24 cellular contexts compared by ENCODE assay signal in genomic region chr5:83417884-83418283, GRCh38. TPM values are rescaled to one million over a fixed set of nuclear protein-coding genes. Genes with fewer than 3 reads are reported as not detected.
DNase-seq lines count a peak whose midpoint lies in the region; ATAC-seq, FAIRE-seq and TF ChIP-seq lines count a peak whose summit lies in the region.
"Had no signal": no experiment of that assay in that cellular context is flagged by ENCODE, and none has a peak within 500 bp of the region (broad histone marks: within the 10 kb centered on the region; RNA-seq: fewer than 3 reads in every experiment).

No MANE protein-coding gene starts in this region.

- TF ChIP-seq RAD21 in H1 (IDR thresholded peaks at IDR 0.05 in 1 of 2, conservative IDR thresholded peaks at IDR 0.05 in 1 of 2; ENCODE audit: low read depth in 2 of 2, low read length in 2 of 2): no peak

- DNase-seq in NCI-H748 (lab: John Stamatoyannopoulos, UW; ENCODE audit: unreplicated experiment): peak; percentile 38
- no peak for DNase-seq in NCI-H748 treated with DMSO at 0.1 percent for 48 hours (lab: John Stamatoyannopoulos, UW)
- DNase-seq in PC-3: no peak
- DNase-seq in H1 (ENCODE audit: low read depth in 1 of 2, low spot score in 2 of 2): no peak
- no peak for DNase-seq in progenitor cell of endocrine pancreas (ENCODE audit: low spot score, unreplicated experiment)
- no peak for DNase-seq in osteocyte (ENCODE audit: extremely low spot score, unreplicated experiment)
- no peak for DNase-seq in NCI-H2227 treated with DMSO at 0.1 percent for 48 hours (lab: John Stamatoyannopoulos, UW)
- DNase-seq: 8988T; ACHN; AML-193; BE2C; CD4-positive, alpha-beta T cell; CD8-positive, alpha-beta memory T cell; DMS79; EL; GDM1; GOT3; H7; HCEC 1CT had no signal

- no peak overlapping the region for H3K27ac ChIP-seq in PC-3 (ENCODE audit: low read length)
- no peak overlapping the region for H3K27ac ChIP-seq in H1 (ENCODE audit: low read depth, low read length)
- H3K27ac ChIP-seq: A549; BLaER1 treated with 17β-estradiol and CSF1 and Interleukin-3, amounts not matched to agents 10 nM and 100 nM had no signal

- no peak overlapping the region for H2BK5ac ChIP-seq in H1 (ENCODE audit: low read depth, low read length)

- H2BK15ac ChIP-seq in H1 (ENCODE audit: low read length): no peak overlapping the region

- no peak overlapping the region for H4K5ac ChIP-seq in H1 (ENCODE audit: insufficient read length, low read depth, low read length)

- H3K79me2 ChIP-seq in PC-3 (ENCODE audit: low read length) (no peaks in the 10 kb centered on the region), H1 (ENCODE audit: control insufficient read depth in 1 of 2, insufficient read depth in 2 of 2, low read length in 2 of 2) (no peaks in the 10 kb centered on the region)

- H2BK20ac ChIP-seq in H1 (ENCODE audit: low read length): 0 out of 2 replicates have a peak overlapping the region, but pooled peaks have one; percentile 15

- H3K36me3 ChIP-seq in PC-3 (ENCODE audit: low read depth, low read length) (no peaks in the 10 kb centered on the region), H1 (ENCODE audit: control insufficient read depth in 2 of 4, insufficient read depth in 4 of 4, low read length in 3 of 4) (no peaks in the 10 kb centered on the region)
- H3K36me3 ChIP-seq: BE2C; BLaER1 treated with 17β-estradiol and CSF1 and Interleukin-3, amounts not matched to agents 10 nM and 100 nM had no signal

- no peak overlapping the region for H3K14ac ChIP-seq in H1 (ENCODE audit: insufficient read length)

- no peak overlapping the region for H3K23ac ChIP-seq in H1 (ENCODE audit: insufficient read length)

- no peak for FAIRE-seq in H1 (lab: Jason Lieb, UNC)
- FAIRE-seq: A549, GM12878 had no signal

- H3K4me1 ChIP-seq in PC-3 (ENCODE audit: insufficient read depth, low read length) (peaks cover 11% of the 10 kb centered on the region; the same call in 1 of the 2 replicates), H1 (replicated peaks in 1 of 4; ENCODE audit: control insufficient read depth in 3 of 4, insufficient read depth in 4 of 4, low read length in 3 of 4) (peaks cover 0 to 6% (median 0%) of the 10 kb centered on the region in 4 experiments; a peak in 2 of 7 replicates)
- H3K4me1 ChIP-seq: A549, BE2C had no signal

- peak overlapping the region; percentile 90 for H3K27ac Mint-ChIP-seq in progenitor cell of endocrine pancreas
- H3K27ac Mint-ChIP-seq in osteocyte (ENCODE audit: unreplicated experiment): no peak overlapping the region
- H3K27ac Mint-ChIP-seq: CD14-positive monocyte; CD4-positive, alpha-beta T cell; CD8-positive, alpha-beta memory T cell had no signal

- H4K91ac ChIP-seq in H1 (replicated peaks; ENCODE audit: insufficient read length, low read length): no peak overlapping the region

- H3K4me2 ChIP-seq in PC-3 (ENCODE audit: low read length) (peak overlapping the region; percentile 90), H1 (ENCODE audit: insufficient read depth in 1 of 2, low read depth in 2 of 2, low read length in 2 of 2) (no peak overlapping the region)
- H3K4me2 ChIP-seq: A549; BLaER1 treated with 17β-estradiol and CSF1 and Interleukin-3, amounts not matched to agents 10 nM and 100 nM had no signal

- no peak for TF ChIP-seq EP300 in H1 (IDR thresholded peaks at IDR 0.05; ENCODE audit: borderline replicate concordance in 1 of 2, low read depth in 2 of 2, low read length in 2 of 2)

- CTCF ChIA-PET in PC-3 (lab: Charles Lee) (no interaction called here), H1 (lab: Charles Lee; ENCODE audit: partially characterized antibody) (interaction anchor here (3.3 kb wide), 1 partner anchor 12 kb away, joined by 16 read pairs; no protein-coding TSS in a partner anchor)

- H3K56ac ChIP-seq in H1 (replicated peaks; ENCODE audit: insufficient read length, low read depth, low read length): no peak overlapping the region

- no peak overlapping the region for H3K4ac ChIP-seq in H1 (replicated peaks; ENCODE audit: insufficient read length, low read depth, low read length)

- H3K4me1 Mint-ChIP-seq in progenitor cell of endocrine pancreas (ENCODE audit: low read depth): peaks cover 15% of the 10 kb centered on the region
- peaks cover 5% of the 10 kb centered on the region for H3K4me1 Mint-ChIP-seq in osteocyte (ENCODE audit: unreplicated experiment)
- H3K4me1 Mint-ChIP-seq: CD8-positive, alpha-beta memory T cell had no signal

- H3K9ac ChIP-seq in PC-3 (ENCODE audit: low read length): no peak overlapping the region
- no peak overlapping the region for H3K9ac ChIP-seq in H1 (replicated peaks in 1 of 4; ENCODE audit: extremely low read depth in 1 of 4, low read depth in 3 of 4, low read length in 3 of 4)
- H3K9ac ChIP-seq: BLaER1 treated with 17β-estradiol and CSF1 and Interleukin-3, amounts not matched to agents 10 nM and 100 nM had no signal

- H2AFZ ChIP-seq in PC-3 (ENCODE audit: low read length): peak overlapping the region; percentile 92
- no peak overlapping the region for H2AFZ ChIP-seq in H1 (ENCODE audit: low read length)

- H3K9me3 ChIP-seq in PC-3 (ENCODE audit: low read length): no peaks in the 10 kb centered on the region
- peaks cover 0 to 3% of the 10 kb centered on the region in 2 experiments; a peak in 2 of 4 replicates for H3K9me3 ChIP-seq in H1 (ENCODE audit: insufficient read depth in 2 of 2, low read depth in 1 of 2, low read length in 1 of 2)
- H3K9me3 ChIP-seq: A549, BE2C had no signal

- no peaks in the 10 kb centered on the region for H3F3A ChIP-seq in PC-3 (ENCODE audit: low read length, unreplicated experiment)

- TF ChIP-seq POLR2A in H1 (IDR thresholded peaks at IDR 0.05; ENCODE audit: control extremely low read depth in 1 of 2, low read depth in 2 of 2, low read length in 2 of 2): no peak

- H3K27me3 ChIP-seq in PC-3 (ENCODE audit: low read length) (no peaks in the 10 kb centered on the region), H1 (replicated peaks in 1 of 4; ENCODE audit: control insufficient read depth in 3 of 4, extremely low read depth in 1 of 4, insufficient read depth in 3 of 4, low read length in 3 of 4) (peaks cover 0 to 1% (median 0%) of the 10 kb centered on the region in 4 experiments; a peak in 1 of 7 replicates)
- H3K27me3 ChIP-seq: BE2C; BLaER1 treated with 17β-estradiol and CSF1 and Interleukin-3, amounts not matched to agents 10 nM and 100 nM had no signal

- H4K20me1 ChIP-seq in PC-3 (ENCODE audit: low read length) (no peaks in the 10 kb centered on the region), H1 (replicated peaks in 1 of 2; ENCODE audit: control insufficient read depth in 1 of 2, insufficient read depth in 2 of 2, low read length in 2 of 2) (no peaks in the 10 kb centered on the region)
- H4K20me1 ChIP-seq: BLaER1 treated with 17β-estradiol and CSF1 and Interleukin-3, amounts not matched to agents 10 nM and 100 nM had no signal

- H3K4me3 Mint-ChIP-seq in progenitor cell of endocrine pancreas (ENCODE audit: low read depth) (no peak overlapping the region), osteocyte (ENCODE audit: unreplicated experiment) (no peak overlapping the region)
- H3K4me3 Mint-ChIP-seq: CD14-positive monocyte; CD4-positive, alpha-beta T cell; CD8-positive, alpha-beta memory T cell had no signal

- no peak overlapping the region for H4K8ac ChIP-seq in H1 (ENCODE audit: extremely low read depth, insufficient read depth, low read length)

- no peak overlapping the region for H3K4me3 ChIP-seq in PC-3 (ENCODE audit: low read length)
- no peak overlapping the region for H3K4me3 ChIP-seq in H1 (ENCODE audit: extremely low read depth in 1 of 4, insufficient read depth in 2 of 4, low read depth in 3 of 4, low read length in 4 of 4)
- H3K4me3 ChIP-seq: A549; BLaER1 treated with 17β-estradiol and CSF1 and Interleukin-3, amounts not matched to agents 10 nM and 100 nM; GM12878 had no signal

- no peak for TF ChIP-seq CTCF in PC-3 (conservative IDR thresholded peaks at IDR 0.05; ENCODE audit: low read depth, low read length)
- TF ChIP-seq CTCF in H1 (IDR thresholded peaks at IDR 0.05; ENCODE audit: control extremely low read depth in 1 of 3, insufficient read depth in 1 of 3, low read depth in 1 of 3, low read length in 3 of 3): no peak
- no peak for TF ChIP-seq CTCF in progenitor cell of endocrine pancreas (IDR thresholded peaks at IDR 0.05; ENCODE audit: unreplicated experiment)
- no peak for TF ChIP-seq CTCF in osteocyte (IDR thresholded peaks at IDR 0.05)

- BruUV-seq in PC-3 (replicated peaks; lab: Mats Ljungman, UMichigan): no TSS peak

- intact Hi-C loops in PC-3 (cut with micrococcal nuclease): loop anchor here (5.0 kb wide), 1 partner anchor 151 kb away; no protein-coding TSS in a partner anchor

- H3K9me2 ChIP-seq in PC-3 (replicated peaks; ENCODE audit: low read length): no peaks in the 10 kb centered on the region

- H3K27me3 Mint-ChIP-seq in progenitor cell of endocrine pancreas (no peaks in the 10 kb centered on the region), osteocyte (ENCODE audit: unreplicated experiment) (no peaks in the 10 kb centered on the region)
- H3K27me3 Mint-ChIP-seq: CD4-positive, alpha-beta T cell had no signal

- no peak overlapping the region for H2AK5ac ChIP-seq in H1 (ENCODE audit: low read depth, low read length)

- ATAC-seq in PC-3 (no peak), GM18861 (IDR thresholded peaks at IDR 0.05; ENCODE audit: unreplicated experiment) (no peak)
- ATAC-seq: A549, GM12878 had no signal

- no peaks in the 10 kb centered on the region; the same call in 1 of the 2 replicates for H3K23me2 ChIP-seq in H1 (ENCODE audit: low read depth, low read length)

- H3K79me1 ChIP-seq in H1 (ENCODE audit: low read depth, low read length): no peaks in the 10 kb centered on the region

- peaks cover 13% of the 10 kb centered on the region for H3K36me3 Mint-ChIP-seq in progenitor cell of endocrine pancreas (ENCODE audit: insufficient read depth)
- H3K36me3 Mint-ChIP-seq in osteocyte (ENCODE audit: unreplicated experiment): no peaks in the 10 kb centered on the region
- H3K36me3 Mint-ChIP-seq: CD8-positive, alpha-beta memory T cell had no signal

- POLR2A ChIA-PET in PC-3 (lab: Charles Lee; ENCODE audit: unreplicated experiment) (no interaction called here), H1 (lab: Charles Lee; ENCODE audit: partially characterized antibody) (no interaction called here)

- no peak overlapping the region for H3K18ac ChIP-seq in H1 (ENCODE audit: extremely low read depth, low read length)

- 87% methylated on average over 1 of the region's 1 CpG; no CpG with 5 or more reads in 1 of the 2 experiments for WGBS in H1 (ENCODE audit: extremely low coverage in 1 of 2, insufficient coverage in 1 of 2, insufficient read length in 1 of 2, insufficient replicate concordance in 2 of 2, low coverage in 1 of 2, low lambda C conversion rate in 2 of 2, missing lambda C conversion rate in 1 of 2), 2 experiments

- no peak overlapping the region for H2BK120ac ChIP-seq in H1 (replicated peaks; ENCODE audit: low read depth, low read length)

- H3K9me3 Mint-ChIP-seq in progenitor cell of endocrine pancreas (ENCODE audit: low read depth): peaks cover 22% of the 10 kb centered on the region
- peaks cover 7% of the 10 kb centered on the region for H3K9me3 Mint-ChIP-seq in osteocyte (ENCODE audit: unreplicated experiment)

- no peak overlapping the region for H2BK12ac ChIP-seq in H1 (ENCODE audit: low read depth, low read length)

RNA-seq across cellular contexts. Expression of gene VCAN, which starts 53.7 kb away (rescaled TPM):
- total RNA-seq in PC-3 (2014; rRNA removed) (6.2 and 6.7 TPM in 2 replicates), progenitor cell of endocrine pancreas (673 and 675 TPM in 2 replicates), osteocyte (67.0 and 67.5 TPM in 2 replicates)
- 393 and 404 TPM in 2 replicates for total RNA-seq in H1 (2021; fragmentation: NEBNext Ultra II Directional; extraction: Animal tissue kit (Norgen Biotek cat#: 25700))
- 146 and 228 TPM in 2 replicates for polyA plus RNA-seq in H1 (2011; rRNA removed)
- 146 TPM for polyA plus RNA-seq in H1 (2011; cell fraction: cytosol; rRNA removed)
- polyA plus RNA-seq in H1 (2011; cell fraction: nucleus; rRNA removed): 472 TPM
- 155 to 221 TPM (median 206 TPM) in 4 replicates for polyA plus RNA-seq in H1 (2012, experiment 1 of 2)
- polyA plus RNA-seq in H1 (2012, experiment 2 of 2): 7.2 TPM
- polyA plus RNA-seq in H1 (2013, experiment 1 of 2): 331 TPM
- polyA plus RNA-seq in H1 (2013, experiment 2 of 2): 245 TPM
- 613 and 784 TPM in 2 replicates for polyA minus RNA-seq in H1 (2011; rRNA and poly(A)+ RNA removed)
- polyA minus RNA-seq in H1 (2011; cell fraction: cytosol; rRNA and poly(A)+ RNA removed): 193 TPM
- polyA minus RNA-seq in H1 (2011; cell fraction: nucleus; rRNA and poly(A)+ RNA removed): 564 TPM
- polyA plus RNA-seq: CD8-positive, alpha-beta memory T cell had no signal
